ENCODE assay signal across 9 cellular contexts in the genomic region with DNA sequence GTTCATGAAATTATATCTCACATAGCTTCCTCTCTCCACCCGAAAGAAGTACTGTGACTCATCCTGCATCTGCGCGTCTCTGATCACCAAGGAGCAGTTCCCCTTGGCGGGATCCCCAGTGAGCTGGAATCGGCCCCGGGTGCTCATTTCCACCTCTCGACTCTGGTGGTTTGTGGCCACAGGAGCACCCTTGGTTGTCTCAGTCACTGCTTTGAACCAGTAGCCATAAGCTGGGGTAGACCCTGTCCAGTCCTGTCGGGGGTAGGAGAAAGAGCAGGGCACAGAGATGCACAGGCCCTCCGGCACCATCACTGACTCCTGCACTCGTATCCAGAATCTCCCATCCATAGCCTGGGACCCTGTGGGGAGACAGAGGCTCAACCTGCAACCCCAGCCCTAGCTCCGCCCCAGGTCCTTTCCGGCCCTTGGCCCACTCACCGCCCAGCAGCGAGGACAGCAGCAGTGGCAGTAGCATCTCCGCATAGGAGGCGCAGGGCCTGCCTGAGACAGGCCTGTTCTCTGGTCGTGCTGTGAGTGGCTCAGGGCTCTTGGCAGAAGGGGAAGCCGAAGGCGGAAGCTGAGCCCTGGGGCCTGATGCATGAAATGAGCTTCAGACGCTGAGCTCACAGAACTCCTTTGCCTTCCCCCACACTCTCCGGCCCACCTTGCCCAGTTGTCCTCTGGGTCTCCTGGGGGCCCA. TPM values are rescaled to one million over a fixed set of nuclear protein-coding genes. Genes with fewer than 3 reads are reported as not detected.
A peak's percentile ranks its signal among the peaks of the same experiment; 100 is the strongest.
DNase-seq lines count a peak whose midpoint lies in the region; ATAC-seq and TF ChIP-seq lines count a peak whose summit lies in the region.
"Had no signal": no experiment of that assay in that cellular context is flagged by ENCODE, and none has a peak within 500 bp of the region (broad histone marks: within the 10 kb centered on the region; RNA-seq: fewer than 3 reads in every experiment).

A gene with protein sequence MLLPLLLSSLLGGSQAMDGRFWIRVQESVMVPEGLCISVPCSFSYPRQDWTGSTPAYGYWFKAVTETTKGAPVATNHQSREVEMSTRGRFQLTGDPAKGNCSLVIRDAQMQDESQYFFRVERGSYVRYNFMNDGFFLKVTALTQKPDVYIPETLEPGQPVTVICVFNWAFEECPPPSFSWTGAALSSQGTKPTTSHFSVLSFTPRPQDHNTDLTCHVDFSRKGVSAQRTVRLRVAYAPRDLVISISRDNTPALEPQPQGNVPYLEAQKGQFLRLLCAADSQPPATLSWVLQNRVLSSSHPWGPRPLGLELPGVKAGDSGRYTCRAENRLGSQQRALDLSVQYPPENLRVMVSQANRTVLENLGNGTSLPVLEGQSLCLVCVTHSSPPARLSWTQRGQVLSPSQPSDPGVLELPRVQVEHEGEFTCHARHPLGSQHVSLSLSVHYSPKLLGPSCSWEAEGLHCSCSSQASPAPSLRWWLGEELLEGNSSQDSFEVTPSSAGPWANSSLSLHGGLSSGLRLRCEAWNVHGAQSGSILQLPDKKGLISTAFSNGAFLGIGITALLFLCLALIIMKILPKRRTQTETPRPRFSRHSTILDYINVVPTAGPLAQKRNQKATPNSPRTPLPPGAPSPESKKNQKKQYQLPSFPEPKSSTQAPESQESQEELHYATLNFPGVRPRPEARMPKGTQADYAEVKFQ (minus strand): TSS at position 536 of the 700 bp plus-strand sequence. CDS start 61 bp downstream, at position 475.

- peak; percentile 63 for ATAC-seq in GM18502 (IDR thresholded peaks at IDR 0.05; ENCODE audit: poor library complexity, unreplicated experiment)
- peak; percentile 48 to 59 for ATAC-seq in left cardiac atrium
- no peak for ATAC-seq in GM19467 (IDR thresholded peaks at IDR 0.05; ENCODE audit: unreplicated experiment)

- DNase-seq in RKO (ENCODE audit: low spot score) (peak; percentile 15), left cardiac atrium (peak; percentile 42), NCI-H510A (lab: John Stamatoyannopoulos, UW) (no peak), amniotic stem cell (lab: John Stamatoyannopoulos, UW) (no peak)
- no peak for DNase-seq in activated effector memory CD4-positive, alpha-beta T cell treated with anti-CD3 and anti-CD28 coated beads, Interleukin-2, amount 50 U/mL, for 16 hours

- intact Hi-C loops in left cardiac atrium (cut with DNase I), result no loop called here

- CTCF ChIA-PET in HEK293 (lab: Yijun Ruan, JAX), result interaction anchor here (0.7 to 2.1 kb wide), 4 partner anchors 9 to 98 kb away, joined by 3 to 6 read pairs (median 4); no protein-coding TSS in a partner anchor

- POLR2A ChIA-PET in HEK293 (lab: Yijun Ruan, JAX), result no interaction called here

- H3K4me1 ChIP-seq in HEK293 (ENCODE audit: control insufficient read depth, insufficient read depth, low read length), result no peaks in the 10 kb centered on the region

- TF ChIP-seq CTCF in HEK293 (tag by site-specific recombination; IDR thresholded peaks at IDR 0.05), result no peak

- no peaks in the 10 kb centered on the region for H3K9me3 ChIP-seq in HEK293 (ENCODE audit: control insufficient read depth, insufficient read depth, low read depth, low read length)

- no peak within 1 kb of the TSS for H3K27ac ChIP-seq in HEK293 (ENCODE audit: extremely low read depth, low read depth, low read length)
- H3K27ac ChIP-seq: KMS-11 had no signal

- no peak within 1 kb of the TSS for H3K4me3 ChIP-seq in HEK293 (ENCODE audit: low read depth, low read length)

- no peaks in the 10 kb centered on the region for H3K36me3 ChIP-seq in HEK293 (ENCODE audit: control insufficient read depth in 2 of 2, insufficient read depth in 1 of 2, low read length in 2 of 2)

TF ChIP-seq in HEK293, 187 proteins besides CTCF, POLR2A, EP300 and RAD21:
- TF ChIP-seq EGR2 (tag by site-specific recombination; IDR thresholded peaks at IDR 0.05; ENCODE audit: low read depth) (0 out of 2 replicates have a peak, but pooled peaks have one; percentile 14), ZNF169 (tag by site-specific recombination; IDR thresholded peaks at IDR 0.05) (no peak), SETDB1 (IDR thresholded peaks at IDR 0.05; ENCODE audit: insufficient read length, low read length) (no peak), ZNF571 (tag by site-specific recombination; IDR thresholded peaks at IDR 0.05) (no peak), ZNF121 (tag by site-specific recombination; IDR thresholded peaks at IDR 0.05) (no peak), ZNF521 (tag by site-specific recombination; IDR thresholded peaks at IDR 0.05) (no peak)
- TF ChIP-seq, protein P1, sequence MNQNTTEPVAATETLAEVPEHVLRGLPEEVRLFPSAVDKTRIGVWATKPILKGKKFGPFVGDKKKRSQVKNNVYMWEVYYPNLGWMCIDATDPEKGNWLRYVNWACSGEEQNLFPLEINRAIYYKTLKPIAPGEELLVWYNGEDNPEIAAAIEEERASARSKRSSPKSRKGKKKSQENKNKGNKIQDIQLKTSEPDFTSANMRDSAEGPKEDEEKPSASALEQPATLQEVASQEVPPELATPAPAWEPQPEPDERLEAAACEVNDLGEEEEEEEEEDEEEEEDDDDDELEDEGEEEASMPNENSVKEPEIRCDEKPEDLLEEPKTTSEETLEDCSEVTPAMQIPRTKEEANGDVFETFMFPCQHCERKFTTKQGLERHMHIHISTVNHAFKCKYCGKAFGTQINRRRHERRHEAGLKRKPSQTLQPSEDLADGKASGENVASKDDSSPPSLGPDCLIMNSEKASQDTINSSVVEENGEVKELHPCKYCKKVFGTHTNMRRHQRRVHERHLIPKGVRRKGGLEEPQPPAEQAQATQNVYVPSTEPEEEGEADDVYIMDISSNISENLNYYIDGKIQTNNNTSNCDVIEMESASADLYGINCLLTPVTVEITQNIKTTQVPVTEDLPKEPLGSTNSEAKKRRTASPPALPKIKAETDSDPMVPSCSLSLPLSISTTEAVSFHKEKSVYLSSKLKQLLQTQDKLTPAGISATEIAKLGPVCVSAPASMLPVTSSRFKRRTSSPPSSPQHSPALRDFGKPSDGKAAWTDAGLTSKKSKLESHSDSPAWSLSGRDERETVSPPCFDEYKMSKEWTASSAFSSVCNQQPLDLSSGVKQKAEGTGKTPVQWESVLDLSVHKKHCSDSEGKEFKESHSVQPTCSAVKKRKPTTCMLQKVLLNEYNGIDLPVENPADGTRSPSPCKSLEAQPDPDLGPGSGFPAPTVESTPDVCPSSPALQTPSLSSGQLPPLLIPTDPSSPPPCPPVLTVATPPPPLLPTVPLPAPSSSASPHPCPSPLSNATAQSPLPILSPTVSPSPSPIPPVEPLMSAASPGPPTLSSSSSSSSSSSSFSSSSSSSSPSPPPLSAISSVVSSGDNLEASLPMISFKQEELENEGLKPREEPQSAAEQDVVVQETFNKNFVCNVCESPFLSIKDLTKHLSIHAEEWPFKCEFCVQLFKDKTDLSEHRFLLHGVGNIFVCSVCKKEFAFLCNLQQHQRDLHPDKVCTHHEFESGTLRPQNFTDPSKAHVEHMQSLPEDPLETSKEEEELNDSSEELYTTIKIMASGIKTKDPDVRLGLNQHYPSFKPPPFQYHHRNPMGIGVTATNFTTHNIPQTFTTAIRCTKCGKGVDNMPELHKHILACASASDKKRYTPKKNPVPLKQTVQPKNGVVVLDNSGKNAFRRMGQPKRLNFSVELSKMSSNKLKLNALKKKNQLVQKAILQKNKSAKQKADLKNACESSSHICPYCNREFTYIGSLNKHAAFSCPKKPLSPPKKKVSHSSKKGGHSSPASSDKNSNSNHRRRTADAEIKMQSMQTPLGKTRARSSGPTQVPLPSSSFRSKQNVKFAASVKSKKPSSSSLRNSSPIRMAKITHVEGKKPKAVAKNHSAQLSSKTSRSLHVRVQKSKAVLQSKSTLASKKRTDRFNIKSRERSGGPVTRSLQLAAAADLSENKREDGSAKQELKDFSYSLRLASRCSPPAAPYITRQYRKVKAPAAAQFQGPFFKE (tag by site-specific recombination; IDR thresholded peaks at IDR 0.05; ENCODE audit: borderline replicate concordance), result no peak
TF ChIP-seq in HEK293: peak in this region for 1.

RNA-seq across cellular contexts. Expression of the gene that starts here (rescaled TPM):
- 1 to 10 TPM; 1.4 to 1.6 TPM for total RNA-seq in left cardiac atrium

Comparison
In these comparisons a context has a peak if more than half of its experiments do, and no peak if none do; other contexts are left out.
1. DNase-seq: peak in RKO (single experiment) and left cardiac atrium (single experiment); none in NCI-H510A (single experiment), activated effector memory CD4-positive, alpha-beta T cell treated with anti-CD3 and anti-CD28 coated beads, Interleukin-2, amount 50 U/mL, for 16 hours (single experiment) and amniotic stem cell (single experiment).